ENCODE assay signal across 22 cellular contexts in the genomic region with DNA sequence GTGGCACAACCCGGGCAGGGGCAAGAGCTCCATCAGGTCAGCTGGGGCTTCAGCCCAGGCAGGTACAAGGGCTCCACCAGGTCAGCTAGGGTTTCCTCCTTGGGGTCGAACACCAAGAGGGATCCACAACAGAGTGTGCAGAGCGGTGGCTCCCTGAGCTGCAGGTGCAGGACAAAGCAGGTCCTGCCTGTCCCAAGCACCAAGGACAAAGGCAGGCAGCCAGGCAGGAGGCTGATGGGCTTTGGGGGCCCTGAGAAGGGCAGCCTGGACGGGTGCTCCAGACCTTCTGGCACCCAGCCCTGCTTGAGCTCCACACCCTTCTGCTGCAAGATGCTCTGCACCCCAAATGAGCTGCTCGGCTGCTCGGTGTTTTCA.
"Had no signal": no experiment of that assay in that cellular context is flagged by ENCODE, and none has a peak within 500 bp of the region (broad histone marks: within the 10 kb centered on the region; RNA-seq: fewer than 3 reads in every experiment).

No MANE protein-coding gene starts in this region.

- ATAC-seq: activated T-cell treated with anti-CD3 and anti-CD28 coated beads, Interleukin-2, amount 50 U/mL, for 72 hours; effector memory CD8-positive, alpha-beta T cell; WTC11 had no signal

- H3K36me3 Mint-ChIP-seq: activated naive CD4-positive, alpha-beta T cell treated with anti-CD3 and anti-CD28 coated beads, Interleukin-2, amount 50 U/mL, for 24 hours had no signal

- H3K4me1 ChIP-seq: adrenal gland, ascending aorta, esophagus muscularis mucosa had no signal

- H3K27me3 ChIP-seq: adrenal gland, ascending aorta, brain microvascular endothelial cell, hepatocyte had no signal

- H3K9me3 ChIP-seq: adrenal gland had no signal

- H3K36me3 ChIP-seq: adrenal gland, ascending aorta, brain microvascular endothelial cell, esophagus muscularis mucosa, thoracic aorta had no signal

- H3K27ac ChIP-seq: adrenal gland, ascending aorta, brain microvascular endothelial cell, esophagus muscularis mucosa, hepatocyte, thoracic aorta had no signal

- H3K4me1 Mint-ChIP-seq: activated naive CD4-positive, alpha-beta T cell treated with anti-CD3 and anti-CD28 coated beads, Interleukin-2, amount 50 U/mL, for 24 hours; immature natural killer cell had no signal

- H3K4me3 ChIP-seq: adrenal gland, ascending aorta, esophagus muscularis mucosa, hepatocyte, thoracic aorta had no signal

- H3K4me3 Mint-ChIP-seq: activated naive CD4-positive, alpha-beta T cell treated with anti-CD3 and anti-CD28 coated beads, Interleukin-2, amount 50 U/mL, for 24 hours; activated T-cell treated with anti-CD3 and anti-CD28 coated beads, Interleukin-2, amount 50 U/mL, for 72 hours; effector memory CD8-positive, alpha-beta T cell; immature natural killer cell; nephron progenitor cell; WTC11 had no signal

- DNase-seq: activated CD4-positive, alpha-beta T cell treated with anti-CD3 and anti-CD28 coated beads for 4 hours; activated CD4-positive, alpha-beta T cell treated with anti-CD3 and anti-CD28 coated beads, Interleukin-2, amount 50 U/mL, for 48 hours; activated CD8-positive, alpha-beta memory T cell treated with anti-CD3 and anti-CD28 coated beads, Interleukin-2, amount 50 U/mL, for 48 hours; activated gamma-delta T cell treated with Interleukin-2 at 50 U/mL for 16 hours; activated T-cell treated with anti-CD3 and anti-CD28 coated beads, Interleukin-2, amount 50 U/mL, for 72 hours; brain microvascular endothelial cell; central memory CD4-positive, alpha-beta T cell; effector memory CD8-positive, alpha-beta T cell; glutamatergic neuron; immature natural killer cell; nephron progenitor cell; occipital lobe; stimulated activated CD4-positive, alpha-beta T cell treated with anti-CD3 and anti-CD28 coated beads, Interleukin-4, amount 100 ng/mL, for 1 hour; stimulated activated naive CD4-positive, alpha-beta T cell; T-helper 9 cell had no signal

- H3K27ac Mint-ChIP-seq: activated naive CD4-positive, alpha-beta T cell treated with anti-CD3 and anti-CD28 coated beads, Interleukin-2, amount 50 U/mL, for 24 hours; activated T-cell treated with anti-CD3 and anti-CD28 coated beads, Interleukin-2, amount 50 U/mL, for 72 hours; effector memory CD8-positive, alpha-beta T cell; immature natural killer cell; nephron progenitor cell; WTC11 had no signal

- H3K27me3 Mint-ChIP-seq: activated naive CD4-positive, alpha-beta T cell treated with anti-CD3 and anti-CD28 coated beads, Interleukin-2, amount 50 U/mL, for 24 hours had no signal
